In the genomic region with DNA sequence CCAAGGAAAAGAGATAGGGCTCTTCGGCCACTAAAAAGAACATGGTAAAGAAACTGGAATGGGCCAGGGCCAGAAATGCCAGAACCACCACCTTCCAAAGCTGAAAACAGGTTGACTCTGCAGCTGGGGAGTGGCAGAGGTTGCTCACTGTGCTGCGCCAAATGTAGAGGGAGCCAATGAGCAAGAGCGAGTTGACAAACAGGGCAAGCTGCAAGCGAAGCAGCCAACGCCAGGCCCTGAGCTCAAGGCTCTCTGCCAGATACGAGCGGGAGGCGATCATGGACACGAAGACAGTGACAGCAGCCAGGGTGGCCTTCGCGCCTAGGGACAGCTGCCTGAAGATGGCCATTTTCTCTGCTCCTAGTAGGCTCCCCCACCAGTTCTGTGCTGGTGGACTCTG, we compare ENCODE assay signal across 14 cellular contexts.
"Had no signal": no experiment of that assay in that cellular context is flagged by ENCODE, and none has a peak within 500 bp of the region (broad histone marks: within the 10 kb centered on the region; RNA-seq: fewer than 3 reads in every experiment).

No MANE protein-coding gene starts in this region.

- H3K27me3 Mint-ChIP-seq: activated CD4-positive, alpha-beta T cell treated with anti-CD3 and anti-CD28 coated beads, Interleukin-2, amount 10 ng/mL, durations not matched to agents 7 days and 5 days; activated naive CD8-positive, alpha-beta T cell treated with anti-CD3 and anti-CD28 coated beads, Interleukin-2, amount 50 U/mL, for 24 hours; dendritic cell treated with granulocyte-macrophage colony-stimulating factor and Interleukin-4, amounts not matched to agents 40 ng/mL and 50 ng/mL, for 4 days had no signal

- H3K27ac ChIP-seq: breast epithelium, gastroesophageal sphincter, hepatocyte, pancreas had no signal

- ATAC-seq: activated naive CD8-positive, alpha-beta T cell treated with anti-CD3 and anti-CD28 coated beads, Interleukin-2, amount 50 U/mL, for 24 hours; gastroesophageal sphincter; pancreas had no signal

- H3K9me3 ChIP-seq: breast epithelium, gastroesophageal sphincter, pancreas had no signal

- H2AFZ ChIP-seq: hepatocyte had no signal

- H3K27me3 ChIP-seq: breast epithelium, gastroesophageal sphincter, hepatocyte, pancreas had no signal

- H3K4me3 ChIP-seq: breast epithelium, gastroesophageal sphincter, hepatocyte, pancreas had no signal

- H3K4me2 ChIP-seq: hepatocyte had no signal

- H3K27ac Mint-ChIP-seq: activated CD4-positive, alpha-beta T cell treated with anti-CD3 and anti-CD28 coated beads, Interleukin-2, amount 10 ng/mL, durations not matched to agents 7 days and 5 days; activated naive CD4-positive, alpha-beta T cell treated with anti-CD3 and anti-CD28 coated beads for 36 hours; activated naive CD8-positive, alpha-beta T cell treated with anti-CD3 and anti-CD28 coated beads, Interleukin-2, amount 50 U/mL, for 24 hours; dendritic cell treated with granulocyte-macrophage colony-stimulating factor and Interleukin-4, amounts not matched to agents 40 ng/mL and 50 ng/mL, for 4 days; nephron progenitor cell had no signal

- H3K9me3 Mint-ChIP-seq: activated CD4-positive, alpha-beta T cell treated with anti-CD3 and anti-CD28 coated beads, Interleukin-2, amount 10 ng/mL, durations not matched to agents 7 days and 5 days; activated naive CD4-positive, alpha-beta T cell treated with anti-CD3 and anti-CD28 coated beads for 36 hours; activated naive CD8-positive, alpha-beta T cell treated with anti-CD3 and anti-CD28 coated beads, Interleukin-2, amount 50 U/mL, for 24 hours; dendritic cell treated with granulocyte-macrophage colony-stimulating factor and Interleukin-4, amounts not matched to agents 40 ng/mL and 50 ng/mL, for 4 days had no signal

- DNase-seq: activated CD4-positive, alpha-beta T cell treated with anti-CD3 and anti-CD28 coated beads, Interleukin-2, amount 10 ng/mL, durations not matched to agents 7 days and 5 days; activated CD8-positive, alpha-beta memory T cell treated with anti-CD3 and anti-CD28 coated beads, Interleukin-2, amount 50 U/mL, for 48 hours; activated naive CD4-positive, alpha-beta T cell treated with anti-CD3 and anti-CD28 coated beads for 36 hours; activated naive CD8-positive, alpha-beta T cell treated with anti-CD3 and anti-CD28 coated beads, Interleukin-2, amount 50 U/mL, for 24 hours; aorta; mesenchymal stem cell; nephron progenitor cell; stimulated activated CD4-positive, alpha-beta T cell treated with anti-CD3 and anti-CD28 coated beads, Interleukin-12 subunit alpha, Interleukin-12 subunit beta, amount 100 ng/mL, for 4 hours; stimulated activated CD4-positive, alpha-beta T cell treated with anti-CD3 and anti-CD28 coated beads, Interleukin-2, amount 100 ng/mL, for 24 hours had no signal

- H3K36me3 ChIP-seq: breast epithelium had no signal

- H3K4me3 Mint-ChIP-seq: activated CD4-positive, alpha-beta T cell treated with anti-CD3 and anti-CD28 coated beads, Interleukin-2, amount 10 ng/mL, durations not matched to agents 7 days and 5 days; activated naive CD4-positive, alpha-beta T cell treated with anti-CD3 and anti-CD28 coated beads for 36 hours; activated naive CD8-positive, alpha-beta T cell treated with anti-CD3 and anti-CD28 coated beads, Interleukin-2, amount 50 U/mL, for 24 hours; dendritic cell treated with granulocyte-macrophage colony-stimulating factor and Interleukin-4, amounts not matched to agents 40 ng/mL and 50 ng/mL, for 4 days; nephron progenitor cell had no signal
